In the genomic region with DNA sequence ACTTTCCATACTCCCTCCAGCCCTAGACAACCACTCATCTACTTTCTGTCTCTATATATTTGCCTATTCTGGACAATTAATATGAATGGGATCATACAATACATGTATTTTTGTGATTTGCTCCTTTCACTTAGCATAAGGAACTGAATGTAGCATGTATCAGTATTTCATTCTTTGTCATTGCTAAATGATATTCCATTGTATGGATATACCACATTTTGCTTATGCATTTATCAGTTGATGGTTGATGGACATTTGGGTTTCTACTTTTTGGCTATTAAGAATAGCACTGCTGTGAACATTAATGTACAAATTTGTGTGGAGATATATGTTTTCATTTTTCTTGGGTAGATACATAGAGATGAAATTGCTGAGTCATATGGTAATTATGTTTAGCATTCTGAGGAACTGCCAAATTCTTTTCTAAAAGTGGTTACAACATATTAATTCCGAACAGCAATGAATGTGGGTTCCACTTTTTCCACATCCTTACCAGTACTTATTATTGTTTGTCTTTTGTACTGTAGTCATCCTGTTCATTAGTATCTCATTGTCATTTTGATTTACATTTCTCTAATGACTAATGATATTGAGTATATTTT, we compare ENCODE assay signal across 23 cellular contexts.
A peak's percentile ranks its signal among the peaks of the same experiment; 100 is the strongest.
DNase-seq lines count a peak whose midpoint lies in the region; ATAC-seq and TF ChIP-seq lines count a peak whose summit lies in the region.
"Had no signal": no experiment of that assay in that cellular context is flagged by ENCODE, and none has a peak within 500 bp of the region (broad histone marks: within the 10 kb centered on the region; RNA-seq: fewer than 3 reads in every experiment).

No MANE protein-coding gene starts in this region.

- H3K79me2 ChIP-seq in SK-N-SH (ENCODE audit: insufficient read depth) = no peaks in the 10 kb centered on the region

- WGBS in SK-N-SH (ENCODE audit: low lambda C conversion rate) = 70% methylated on average over 1 of the region's 1 CpG
- WGBS in right cardiac atrium = 77% methylated on average over 1 of the region's 1 CpG

- H3K4me1 ChIP-seq in SK-N-SH (ENCODE audit: control insufficient read depth in 1 of 2, insufficient read depth in 2 of 2, low read depth in 1 of 2, low read length in 1 of 2) (no peaks in the 10 kb centered on the region), right cardiac atrium (ENCODE audit: control insufficient read depth, insufficient read depth, low read length) (no peaks in the 10 kb centered on the region)
- H3K4me1 ChIP-seq: gastrocnemius medialis, stomach had no signal

- no peak overlapping the region for H3K4me2 ChIP-seq in SK-N-SH

- no peaks in the 10 kb centered on the region; the same call in 1 of the 2 replicates for H3K9me2 ChIP-seq in SK-N-SH

- TF ChIP-seq CTCF in SK-N-SH (IDR thresholded peaks at IDR 0.05) (no peak), NB4 (IDR thresholded peaks at IDR 0.05; ENCODE audit: low read depth, low read length) (no peak), choroid plexus epithelial cell (conservative IDR thresholded peaks at IDR 0.05; ENCODE audit: low read depth, low read length) (no peak)

- TF ChIP-seq POLR2A in NB4 (IDR thresholded peaks at IDR 0.05; ENCODE audit: extremely low read depth, insufficient read length) = no peak

- no peaks in the 10 kb centered on the region for H3K27me3 ChIP-seq in SK-N-SH (ENCODE audit: insufficient read depth)
- no peaks in the 10 kb centered on the region for H3K27me3 ChIP-seq in right cardiac atrium (ENCODE audit: control insufficient read depth, insufficient read depth)
- H3K27me3 ChIP-seq: brain microvascular endothelial cell, gastrocnemius medialis, stomach, transverse colon had no signal

- no peaks in the 10 kb centered on the region for H3K9me3 ChIP-seq in SK-N-SH
- no peaks in the 10 kb centered on the region for H3K9me3 ChIP-seq in right cardiac atrium (ENCODE audit: control insufficient read depth, low read length)
- H3K9me3 ChIP-seq: gastrocnemius medialis, transverse colon had no signal

- CTCF ChIA-PET in SK-N-SH (lab: Yijun Ruan, JAX) = interaction anchor here (1.7 kb wide), 1 partner anchor 9 kb away, joined by 5 read pairs; no protein-coding TSS in a partner anchor

- H3K36me3 ChIP-seq in SK-N-SH (replicated peaks in 1 of 2; ENCODE audit: control insufficient read depth in 1 of 2, insufficient read depth in 2 of 2, low read length in 1 of 2) = no peaks in the 10 kb centered on the region
- H3K36me3 ChIP-seq: brain microvascular endothelial cell, gastrocnemius medialis, stomach, transverse colon, WERI-Rb-1 had no signal

- H3K27ac ChIP-seq in SK-N-SH (ENCODE audit: low read depth in 2 of 2, low read length in 1 of 2) (no peak overlapping the region), right cardiac atrium (ENCODE audit: low read length) (no peak overlapping the region)
- H3K27ac ChIP-seq: brain microvascular endothelial cell, gastrocnemius medialis, stomach, transverse colon, WERI-Rb-1 had no signal

- TF ChIP-seq RAD21 in SK-N-SH (IDR thresholded peaks at IDR 0.05; ENCODE audit: low read length) = no peak

- intact Hi-C loops in Right ventricle myocardium inferior (cut with DNase I) (no loop called here), right cardiac atrium (cut with DNase I) (no loop called here)

- H3K9ac ChIP-seq in SK-N-SH = no peak overlapping the region

- ATAC-seq in SK-N-SH treated with all-trans-retinoic acid at 6 μM for 48 hours (no peak), GM21619 (IDR thresholded peaks at IDR 0.05; ENCODE audit: unreplicated experiment) (no peak), Right ventricle myocardium inferior (no peak), right cardiac atrium (no peak)
- ATAC-seq: gastrocnemius medialis, sciatic nerve had no signal

- DNase-seq in SK-N-SH = no peak
- peak; percentile 3 for DNase-seq in NB4 (ENCODE audit: low read depth)
- DNase-seq in choroid plexus epithelial cell (ENCODE audit: low read depth) = peak; percentile 63
- peak; percentile 79 for DNase-seq in iris pigment epithelial cell (ENCODE audit: low read depth)
- DNase-seq in Right ventricle myocardium inferior (ENCODE audit: missing footprints) = no peak
- DNase-seq in right cardiac atrium = no peak
- DNase-seq: 8988T; activated effector memory CD4-positive, alpha-beta T cell treated with anti-CD3 and anti-CD28 coated beads, Interleukin-2, amount 50 U/mL, for 16 hours; brain microvascular endothelial cell; COR-L47; cortex of kidney; DMS79 treated with DMSO at 0.1 percent for 48 hours; gastrocnemius medialis; islet precursor cell; NCI-H1417 treated with DMSO at 0.1 percent for 48 hours; NCI-H2107; stimulated activated CD4-positive, alpha-beta T cell treated with anti-CD3 and anti-CD28 coated beads, Interleukin-15, amount 100 ng/mL, for 24 hours; stomach; transverse colon; WERI-Rb-1 had no signal

- no peaks in the 10 kb centered on the region for H3F3A ChIP-seq in SK-N-SH (replicated peaks; ENCODE audit: insufficient read depth)

- H2AFZ ChIP-seq in SK-N-SH (ENCODE audit: low read depth) = no peak overlapping the region

- H3K4me3 ChIP-seq in SK-N-SH (ENCODE audit: low read depth in 2 of 2, low read length in 1 of 2) = no peak overlapping the region
- H3K4me3 ChIP-seq in NB4 (ENCODE audit: low read depth, low read length) = no peak overlapping the region
- no peak overlapping the region for H3K4me3 ChIP-seq in choroid plexus epithelial cell (ENCODE audit: low read depth, low read length)
- H3K4me3 ChIP-seq in right cardiac atrium (ENCODE audit: low read length) = no peak overlapping the region
- H3K4me3 ChIP-seq: gastrocnemius medialis, stomach, transverse colon had no signal

- H4K20me1 ChIP-seq in SK-N-SH (ENCODE audit: insufficient read depth) = no peaks in the 10 kb centered on the region

- no peak for TF ChIP-seq EP300 in SK-N-SH (IDR thresholded peaks at IDR 0.05; ENCODE audit: borderline replicate concordance in 1 of 2, low read depth in 1 of 2, low read length in 1 of 2)

- POLR2A ChIA-PET in SK-N-SH (lab: Yijun Ruan, JAX) = no interaction called here

TF ChIP-seq in SK-N-SH treated with all-trans-retinoic acid at 6 μM for 48 hours, 23 proteins besides CTCF, POLR2A, EP300 and RAD21:
- peak; percentile 95 for TF ChIP-seq ZNF8 (CRISPR knock-in tag; IDR thresholded peaks at IDR 0.05)
- no peak for TF ChIP-seq TCF4 (CRISPR knock-in tag; IDR thresholded peaks at IDR 0.05; ENCODE audit: borderline replicate concordance)

TF ChIP-seq in SK-N-SH, 30 proteins besides CTCF, POLR2A, EP300 and RAD21:
- TF ChIP-seq NRF1 (IDR thresholded peaks at IDR 0.05; ENCODE audit: low read depth, low read length) (no peak), RFX5 (IDR thresholded peaks at IDR 0.05; ENCODE audit: low read length) (no peak), JUND (IDR thresholded peaks at IDR 0.05) (no peak), SIN3A (IDR thresholded peaks at IDR 0.05; ENCODE audit: borderline replicate concordance, low read depth, low read length) (no peak), CHD2 (IDR thresholded peaks at IDR 0.05; ENCODE audit: low read length, partially characterized antibody) (no peak), FOXM1 (IDR thresholded peaks at IDR 0.05; ENCODE audit: low read depth) (no peak), FOXJ3 (CRISPR knock-in tag; IDR thresholded peaks at IDR 0.05) (no peak), TCF12 (IDR thresholded peaks at IDR 0.05) (no peak), TEAD4 (IDR thresholded peaks at IDR 0.05; ENCODE audit: borderline replicate concordance, insufficient read depth) (no peak), MXI1 (IDR thresholded peaks at IDR 0.05; ENCODE audit: low read depth, low read length) (no peak), SMC3 (IDR thresholded peaks at IDR 0.05; ENCODE audit: low read depth, low read length) (no peak), POLR2AphosphoS5 (IDR thresholded peaks at IDR 0.05; ENCODE audit: low read depth, low read length) (no peak)
- TF ChIP-seq, protein P1, sequence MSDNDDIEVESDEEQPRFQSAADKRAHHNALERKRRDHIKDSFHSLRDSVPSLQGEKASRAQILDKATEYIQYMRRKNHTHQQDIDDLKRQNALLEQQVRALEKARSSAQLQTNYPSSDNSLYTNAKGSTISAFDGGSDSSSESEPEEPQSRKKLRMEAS (IDR thresholded peaks at IDR 0.05; ENCODE audit: low read depth) = no peak
- TF ChIP-seq, protein P2, sequence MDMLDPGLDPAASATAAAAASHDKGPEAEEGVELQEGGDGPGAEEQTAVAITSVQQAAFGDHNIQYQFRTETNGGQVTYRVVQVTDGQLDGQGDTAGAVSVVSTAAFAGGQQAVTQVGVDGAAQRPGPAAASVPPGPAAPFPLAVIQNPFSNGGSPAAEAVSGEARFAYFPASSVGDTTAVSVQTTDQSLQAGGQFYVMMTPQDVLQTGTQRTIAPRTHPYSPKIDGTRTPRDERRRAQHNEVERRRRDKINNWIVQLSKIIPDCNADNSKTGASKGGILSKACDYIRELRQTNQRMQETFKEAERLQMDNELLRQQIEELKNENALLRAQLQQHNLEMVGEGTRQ (IDR thresholded peaks at IDR 0.05; ENCODE audit: borderline replicate concordance, low read depth, low read length) = no peak
- TF ChIP-seq, protein P3, sequence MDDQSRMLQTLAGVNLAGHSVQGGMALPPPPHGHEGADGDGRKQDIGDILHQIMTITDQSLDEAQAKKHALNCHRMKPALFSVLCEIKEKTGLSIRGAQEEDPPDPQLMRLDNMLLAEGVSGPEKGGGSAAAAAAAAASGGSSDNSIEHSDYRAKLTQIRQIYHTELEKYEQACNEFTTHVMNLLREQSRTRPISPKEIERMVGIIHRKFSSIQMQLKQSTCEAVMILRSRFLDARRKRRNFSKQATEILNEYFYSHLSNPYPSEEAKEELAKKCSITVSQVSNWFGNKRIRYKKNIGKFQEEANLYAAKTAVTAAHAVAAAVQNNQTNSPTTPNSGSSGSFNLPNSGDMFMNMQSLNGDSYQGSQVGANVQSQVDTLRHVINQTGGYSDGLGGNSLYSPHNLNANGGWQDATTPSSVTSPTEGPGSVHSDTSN (IDR thresholded peaks at IDR 0.05) = no peak
TF ChIP-seq in SK-N-SH: peak in this region for 0.

Comparison
In these comparisons a context has a peak if more than half of its experiments do, and no peak if none do; other contexts are left out.
1. DNase-seq: peak in NB4 (single experiment), choroid plexus epithelial cell (single experiment) and iris pigment epithelial cell (single experiment); none in SK-N-SH (single experiment), Right ventricle myocardium inferior (single experiment) and right cardiac atrium (0 of 3).